ENCODE assay signal across 9 cellular contexts in genomic region chr14:63840981-63841380, GRCh38. TPM values are rescaled to one million over a fixed set of nuclear protein-coding genes. Genes with fewer than 3 reads are reported as not detected.
DNase-seq lines count a peak whose midpoint lies in the region; ATAC-seq and TF ChIP-seq lines count a peak whose summit lies in the region.
"Had no signal": no experiment of that assay in that cellular context is flagged by ENCODE, and none has a peak within 500 bp of the region (broad histone marks: within the 10 kb centered on the region; RNA-seq: fewer than 3 reads in every experiment).

No MANE protein-coding gene starts in this region.

- ATAC-seq in HCT116 (peak; percentile 70), GM19455 (IDR thresholded peaks at IDR 0.05; ENCODE audit: unreplicated experiment) (no peak)

- DNase-seq in HCT116 (ENCODE audit: low read depth, low spot score) (no peak), epithelial cell of proximal tubule (ENCODE audit: low read depth) (no peak), cerebellum (ENCODE audit: low spot score) (no peak), putamen (ENCODE audit: low spot score) (no peak), KG1 (lab: John Stamatoyannopoulos, UW) (no peak)
- DNase-seq in activated CD4-positive, alpha-beta T cell treated with anti-CD3 and anti-CD28 coated beads, Interleukin-2, amount 50 U/mL, for 4 hours: peak; percentile 63 to 70
- peak; percentile 64 for DNase-seq in stimulated activated CD8-positive, alpha-beta memory T cell treated with anti-CD3 and anti-CD28 coated beads, Interleukin-12 subunit alpha, Interleukin-12 subunit beta, amount 100 ng/mL, for 1 hour (ENCODE audit: low read depth)

- TF ChIP-seq CTCF in HCT116 (IDR thresholded peaks at IDR 0.05 in 2 of 3, conservative IDR thresholded peaks at IDR 0.05 in 1 of 3; ENCODE audit: borderline replicate concordance in 1 of 3, insufficient read depth in 1 of 3, low read depth in 2 of 3, low read length in 2 of 3) (peak; percentile 38 to 58 (median 51); a peak in 5 of 6 replicates), epithelial cell of proximal tubule (conservative IDR thresholded peaks at IDR 0.05; ENCODE audit: low read depth, low read length) (peak; percentile 33)

- no peaks in the 10 kb centered on the region for H3K36me3 ChIP-seq in HCT116 (ENCODE audit: control insufficient read depth in 1 of 2, insufficient read depth in 2 of 2, low read length in 2 of 2)

- no peaks in the 10 kb centered on the region for H3K9me3 ChIP-seq in HCT116 (ENCODE audit: control insufficient read depth in 1 of 2, insufficient read depth in 1 of 2, low read depth in 1 of 2, low read length in 2 of 2)

- H3K4me1 ChIP-seq in HCT116 (ENCODE audit: control insufficient read depth in 1 of 2, insufficient read depth in 2 of 2, low read length in 2 of 2): no peaks in the 10 kb centered on the region

- CTCF ChIA-PET in HCT116 (lab: Charles Lee): interaction anchor here (1.0 to 1.1 kb wide), 2 partner anchors 456 to 462 kb away, joined by 3 to 8 read pairs; no protein-coding TSS in a partner anchor

- POLR2A ChIA-PET in HCT116 (lab: Charles Lee): no interaction called here

- no peak overlapping the region for H3K4me3 ChIP-seq in HCT116 (replicated peaks in 1 of 2; ENCODE audit: low read depth in 1 of 2, low read length in 2 of 2)
- H3K4me3 ChIP-seq in epithelial cell of proximal tubule (ENCODE audit: low read depth, low read length): no peak overlapping the region
- H3K4me3 ChIP-seq: skin epidermis had no signal

- H3K79me2 ChIP-seq in HCT116 (ENCODE audit: insufficient read depth, low read length): no peaks in the 10 kb centered on the region

- peak; percentile 57 for TF ChIP-seq RAD21 in HCT116 (IDR thresholded peaks at IDR 0.05; ENCODE audit: low read depth)

- H3K9me2 ChIP-seq in HCT116 (ENCODE audit: insufficient read depth): no peaks in the 10 kb centered on the region

- no peaks in the 10 kb centered on the region for H3K27me3 ChIP-seq in HCT116 (ENCODE audit: insufficient read depth, low read length)

- H3K9ac ChIP-seq in HCT116 (ENCODE audit: low read length): no peak overlapping the region

- no peak for TF ChIP-seq POLR2A in HCT116 (IDR thresholded peaks at IDR 0.05; ENCODE audit: borderline replicate concordance, extremely low read depth, insufficient read depth, insufficient read length)

- H4K20me1 ChIP-seq in HCT116 (ENCODE audit: insufficient read depth): no peaks in the 10 kb centered on the region

- RAD21 ChIA-PET in HCT116 (lab: Charles Lee; ENCODE audit: low non-redundant PET in 1 of 2, low total read pairs in 2 of 2, uncharacterized antibody in 2 of 2, unreplicated experiment in 2 of 2): no interaction called here

- no peak overlapping the region for H3K27ac ChIP-seq in HCT116 (ENCODE audit: low read depth, low read length)
- H3K27ac ChIP-seq: skin epidermis had no signal

- intact Hi-C loops in HCT116 (cut with micrococcal nuclease): loop anchor here (2.0 kb wide), 1 partner anchor 454 kb away; the partner anchor contains the start of gene ESR2

- no TSS peak for BruUV-seq in HCT116 (replicated peaks; lab: Mats Ljungman, UMichigan)

- H3K4me2 ChIP-seq in HCT116 (ENCODE audit: low read length): no peak overlapping the region

- no peak overlapping the region for H2AFZ ChIP-seq in HCT116 (ENCODE audit: low read depth, low read length, poor library complexity, severe bottlenecking)

TF ChIP-seq in HCT116, 20 proteins besides CTCF, POLR2A, EP300 and RAD21:
- TF ChIP-seq ELF1 (IDR thresholded peaks at IDR 0.05; ENCODE audit: borderline replicate concordance, low read depth) (no peak), CEBPB (IDR thresholded peaks at IDR 0.05; ENCODE audit: low read depth) (no peak), ATF3 (IDR thresholded peaks at IDR 0.05) (no peak), YY1 (IDR thresholded peaks at IDR 0.05; ENCODE audit: extremely low read depth, insufficient replicate concordance, low read depth, low read length) (no peak), JUND (IDR thresholded peaks at IDR 0.05) (no peak), SRF (IDR thresholded peaks at IDR 0.05; ENCODE audit: low read depth) (no peak), ZNF274 (IDR thresholded peaks at IDR 0.05; ENCODE audit: low read depth, low read length) (no peak), REST (IDR thresholded peaks at IDR 0.05; ENCODE audit: low read depth) (no peak), TCF7L2 (IDR thresholded peaks at IDR 0.05; ENCODE audit: borderline replicate concordance, extremely low read depth, insufficient read depth, insufficient read length) (no peak), EGR1 (IDR thresholded peaks at IDR 0.05; ENCODE audit: low read depth) (no peak)

RNA-seq across cellular contexts. Expression of gene SYNE2, which starts 11.8 kb away (rescaled TPM):
- 28.8 TPM for total RNA-seq in HCT116 (2021; ENCODE audit: unreplicated experiment)
- 21.4 and 23.6 TPM in 2 replicates for polyA plus RNA-seq in HCT116 (2012)
- total RNA-seq in epithelial cell of proximal tubule: 22.2 and 44.2 TPM in 2 replicates
- total RNA-seq in cerebellum: 167 TPM

Comparison
In these comparisons a context has a peak if more than half of its experiments do, and no peak if none do; other contexts are left out.
1. DNase-seq: peak in activated CD4-positive, alpha-beta T cell treated with anti-CD3 and anti-CD28 coated beads, Interleukin-2, amount 50 U/mL, for 4 hours (2 of 2) and stimulated activated CD8-positive, alpha-beta memory T cell treated with anti-CD3 and anti-CD28 coated beads, Interleukin-12 subunit alpha, Interleukin-12 subunit beta, amount 100 ng/mL, for 1 hour (single experiment); none in HCT116 (single experiment), epithelial cell of proximal tubule (single experiment), cerebellum (single experiment), putamen (single experiment) and KG1 (single experiment).